In genomic region chr22:44648821-44649566, GRCh38 we compare ENCODE assay signal across 1 cellular context.
TF ChIP-seq lines count a peak whose summit lies in the region.

No MANE protein-coding gene starts in this region.

TF ChIP-seq in endothelial cell of umbilical vein, 7 proteins besides CTCF, POLR2A, EP300 and RAD21 (continued from another document):
- TF ChIP-seq POLR2AphosphoS5 (IDR thresholded peaks at IDR 0.05; ENCODE audit: insufficient read depth, low read depth, low read length): no peak
